22 cellular contexts compared by ENCODE assay signal in genomic region chr4:174607792-174608191, GRCh38.
"Had no signal": no experiment of that assay in that cellular context is flagged by ENCODE, and none has a peak within 500 bp of the region (broad histone marks: within the 10 kb centered on the region; RNA-seq: fewer than 3 reads in every experiment).

No MANE protein-coding gene starts in this region.

- DNase-seq: activated CD4-positive, alpha-beta memory T cell treated with anti-CD3 and anti-CD28 coated beads for 36 hours; activated CD4-positive, alpha-beta T cell treated with anti-CD3 and anti-CD28 coated beads, Interleukin-2, amount 10 ng/mL, durations not matched to agents 7 days and 5 days; activated CD8-positive, alpha-beta memory T cell treated with anti-CD3 and anti-CD28 coated beads for 24 hours; activated effector memory CD4-positive, alpha-beta T cell treated with anti-CD3 and anti-CD28 coated beads, Interleukin-2, amount 50 U/mL, for 16 hours; activated naive CD4-positive, alpha-beta T cell treated with Interleukin-2 at 50 U/mL for 16 hours; activated naive CD8-positive, alpha-beta T cell treated with anti-CD3 and anti-CD28 coated beads, Interleukin-2, amount 50 U/mL, for 24 hours; activated T-cell treated with anti-CD3 and anti-CD28 coated beads, Interleukin-2, amount 50 U/mL, for 4 hours; amniotic stem cell; body of pancreas; central memory CD4-positive, alpha-beta T cell; Kasumi-1; NCI-H1105; NCI-H1436; NCI-H1694 treated with DMSO at 0.1 percent for 48 hours; NCI-H2029 treated with DMSO at 0.1 percent for 48 hours; NCI-H345; NCI-H510A treated with DMSO at 0.1 percent for 48 hours; PC-9; SHP77 treated with DMSO at 0.1 percent for 48 hours had no signal

- H3K9me3 ChIP-seq: ascending aorta, body of pancreas had no signal

- H3K9me3 Mint-ChIP-seq: activated T-cell treated with anti-CD3 and anti-CD28 coated beads, Interleukin-2, amount 50 U/mL, for 4 hours had no signal

- H3K27me3 Mint-ChIP-seq: activated CD4-positive, alpha-beta memory T cell treated with anti-CD3 and anti-CD28 coated beads for 36 hours; activated CD4-positive, alpha-beta T cell treated with anti-CD3 and anti-CD28 coated beads, Interleukin-2, amount 10 ng/mL, durations not matched to agents 7 days and 5 days; activated naive CD8-positive, alpha-beta T cell treated with anti-CD3 and anti-CD28 coated beads, Interleukin-2, amount 50 U/mL, for 24 hours had no signal

- H3K36me3 ChIP-seq: ascending aorta had no signal

- H3K27ac Mint-ChIP-seq: activated CD4-positive, alpha-beta memory T cell treated with anti-CD3 and anti-CD28 coated beads for 36 hours; activated CD4-positive, alpha-beta T cell treated with anti-CD3 and anti-CD28 coated beads, Interleukin-2, amount 10 ng/mL, durations not matched to agents 7 days and 5 days; activated naive CD4-positive, alpha-beta T cell treated with anti-CD3 and anti-CD28 coated beads, Interleukin-2, amount 50 U/mL, for 72 hours; activated naive CD8-positive, alpha-beta T cell treated with anti-CD3 and anti-CD28 coated beads, Interleukin-2, amount 50 U/mL, for 24 hours; T-helper 1 cell treated with Interleukin-12 subunit alpha and Interleukin-12 subunit beta and Interleukin-4 antibody, amounts not matched to agents 30 μg/mL and 1 μg/mL, for 36 hours had no signal

- H3K4me1 ChIP-seq: ascending aorta, body of pancreas had no signal

- ATAC-seq: activated naive CD4-positive, alpha-beta T cell treated with anti-CD3 and anti-CD28 coated beads, Interleukin-2, amount 50 U/mL, for 72 hours; activated naive CD8-positive, alpha-beta T cell treated with anti-CD3 and anti-CD28 coated beads, Interleukin-2, amount 50 U/mL, for 24 hours; activated T-cell treated with anti-CD3 and anti-CD28 coated beads, Interleukin-2, amount 50 U/mL, for 4 hours; body of pancreas had no signal

- H3K27me3 ChIP-seq: ascending aorta, body of pancreas had no signal

- H3K4me3 ChIP-seq: ascending aorta, body of pancreas, PC-9 had no signal

- H3K4me2 ChIP-seq: PC-9 had no signal

- H2AFZ ChIP-seq: PC-9 had no signal

- H3K4me3 Mint-ChIP-seq: activated CD4-positive, alpha-beta memory T cell treated with anti-CD3 and anti-CD28 coated beads for 36 hours; activated CD4-positive, alpha-beta T cell treated with anti-CD3 and anti-CD28 coated beads, Interleukin-2, amount 10 ng/mL, durations not matched to agents 7 days and 5 days; activated naive CD8-positive, alpha-beta T cell treated with anti-CD3 and anti-CD28 coated beads, Interleukin-2, amount 50 U/mL, for 24 hours; activated T-cell treated with anti-CD3 and anti-CD28 coated beads, Interleukin-2, amount 50 U/mL, for 4 hours; T-helper 1 cell treated with Interleukin-12 subunit alpha and Interleukin-12 subunit beta and Interleukin-4 antibody, amounts not matched to agents 30 μg/mL and 1 μg/mL, for 36 hours had no signal

- H3K4me1 Mint-ChIP-seq: activated CD4-positive, alpha-beta T cell treated with anti-CD3 and anti-CD28 coated beads, Interleukin-2, amount 10 ng/mL, durations not matched to agents 7 days and 5 days; activated naive CD8-positive, alpha-beta T cell treated with anti-CD3 and anti-CD28 coated beads, Interleukin-2, amount 50 U/mL, for 24 hours had no signal

- H3K36me3 Mint-ChIP-seq: activated CD4-positive, alpha-beta memory T cell treated with anti-CD3 and anti-CD28 coated beads for 36 hours had no signal

- H3K27ac ChIP-seq: ascending aorta, body of pancreas, PC-9 had no signal
